In the genomic region with DNA sequence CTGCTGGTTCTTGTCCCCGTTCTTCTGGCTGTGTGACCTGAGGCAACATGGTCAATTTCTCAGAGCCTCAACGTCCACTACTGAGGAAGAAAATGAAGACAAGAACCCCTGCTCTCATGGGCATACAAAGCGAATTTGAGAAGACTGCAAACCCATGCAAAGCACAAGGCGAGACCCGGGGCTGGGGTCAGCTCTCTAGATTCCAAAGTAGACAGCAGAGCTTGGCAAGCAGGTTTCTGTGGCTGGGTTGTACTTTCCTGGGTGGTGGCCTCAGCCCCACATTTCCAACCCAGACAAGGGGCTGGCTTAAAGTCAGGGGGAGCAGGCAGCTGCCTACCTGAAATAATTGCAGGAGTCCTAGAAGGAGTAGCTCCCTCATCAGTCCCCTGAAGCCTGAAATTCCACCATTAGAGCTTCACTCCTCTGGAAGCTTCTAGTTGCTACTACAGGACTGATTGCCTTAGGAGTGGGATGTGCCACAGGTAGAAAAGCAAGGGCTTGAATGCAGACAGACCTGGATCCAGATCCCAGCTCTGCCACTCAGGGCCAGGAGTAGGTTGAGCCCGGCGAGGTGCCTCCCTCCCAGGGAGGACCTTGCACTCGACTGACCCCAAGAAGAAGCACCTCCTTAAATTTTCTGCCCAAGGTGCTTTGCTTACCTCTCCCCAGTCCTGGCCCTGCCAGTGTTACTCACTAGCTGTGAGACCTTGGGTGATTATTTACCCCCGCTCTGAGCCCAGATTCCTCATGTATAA, we compare ENCODE assay signal across 7 cellular contexts.
"Had no signal": no experiment of that assay in that cellular context is flagged by ENCODE, and none has a peak within 500 bp of the region (broad histone marks: within the 10 kb centered on the region; RNA-seq: fewer than 3 reads in every experiment).

No MANE protein-coding gene starts in this region.

- H3K4me1 ChIP-seq: HAP-1 had no signal

- H3K9me3 ChIP-seq: HAP-1 had no signal

- H3K36me3 ChIP-seq: HAP-1 had no signal

- H3K27ac ChIP-seq: GM23248, HL-60 had no signal

- DNase-seq: GM23248, GOT3, HFFc6 had no signal

- ATAC-seq: HCT116, HepG2 had no signal

- H3K4me3 ChIP-seq: GM23248, HAP-1 had no signal
